8 cellular contexts compared by ENCODE assay signal in the genomic region with DNA sequence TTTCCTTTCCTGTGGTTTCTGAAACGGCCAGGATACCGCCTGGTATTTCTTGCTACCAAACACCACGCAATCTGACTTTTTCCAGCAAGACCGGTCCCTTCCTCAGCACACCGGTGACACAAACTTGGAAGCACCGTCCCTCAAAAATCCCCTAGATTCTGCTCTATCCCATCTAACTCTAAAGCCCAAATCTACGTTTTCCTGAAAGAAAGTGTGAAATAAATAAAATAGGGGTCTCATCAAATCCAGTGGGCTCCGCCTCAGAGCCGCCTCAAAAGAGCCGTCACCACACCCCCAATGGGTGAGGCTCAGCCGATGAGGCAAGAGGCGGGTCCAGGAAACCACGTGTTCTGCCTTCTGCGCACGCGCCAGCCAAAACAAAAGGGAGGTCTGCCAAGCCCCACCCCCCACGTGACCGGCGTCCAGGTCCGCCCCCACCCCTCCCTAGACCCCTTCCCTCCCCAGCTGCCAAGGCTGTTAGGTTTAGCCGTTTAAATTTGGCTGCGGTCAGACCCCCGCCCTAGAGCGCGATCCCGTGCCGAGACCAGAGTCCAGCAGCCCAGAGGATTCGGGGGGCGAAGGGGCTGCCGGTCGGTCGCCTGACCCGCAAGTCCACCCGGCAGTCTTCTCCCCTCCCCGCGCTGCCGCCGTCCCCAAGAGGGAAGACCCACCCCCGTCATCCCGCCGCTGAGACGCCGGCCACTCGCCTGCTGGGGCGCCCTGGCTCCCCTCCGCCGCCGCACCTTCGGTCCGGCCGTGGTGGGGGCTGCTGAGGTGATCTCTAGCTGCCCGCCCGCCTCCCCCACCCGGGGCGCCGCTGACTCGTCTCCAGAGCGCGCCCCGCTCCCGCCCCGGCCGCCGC. TPM values are rescaled to one million over a fixed set of nuclear protein-coding genes. Genes with fewer than 3 reads are reported as not detected.
DNase-seq lines count a peak whose midpoint lies in the region; ATAC-seq and TF ChIP-seq lines count a peak whose summit lies in the region.

No MANE protein-coding gene starts in this region.

- no peaks in the 10 kb centered on the region for H4K20me1 ChIP-seq in PC-3 (ENCODE audit: low read length)

- H3K4me3 ChIP-seq in Jurkat, Clone E6-1 (ENCODE audit: low read length): peak overlapping the region; percentile 93
- H3K4me3 ChIP-seq in PC-3 (ENCODE audit: low read length): peak overlapping the region; percentile 75
- peak overlapping the region; percentile 85 to 94 for H3K4me3 ChIP-seq in mucosa of rectum (ENCODE audit: low read length in 2 of 2)

- peaks cover 17% of the 10 kb centered on the region for H3K4me1 ChIP-seq in PC-3 (ENCODE audit: insufficient read depth, low read length)
- H3K4me1 ChIP-seq in mucosa of rectum (ENCODE audit: control insufficient read depth in 2 of 2, insufficient read depth in 2 of 2, low read length in 2 of 2): peaks cover 5 to 7% of the 10 kb centered on the region in 2 donors

- H3K4me2 ChIP-seq in PC-3 (ENCODE audit: low read length): peak overlapping the region; percentile 86

- peaks cover 22% of the 10 kb centered on the region for H3K4me1 Mint-ChIP-seq in activated T-cell treated with anti-CD3 and anti-CD28 coated beads, Interleukin-2, amount 50 U/mL, for 4 hours (ENCODE audit: low read depth)

- H3F3A ChIP-seq in PC-3 (ENCODE audit: low read length, unreplicated experiment): peaks cover 6% of the 10 kb centered on the region

- ATAC-seq in GM21717 (IDR thresholded peaks at IDR 0.05; ENCODE audit: unreplicated experiment) (peak; percentile 71), PC-3 (peak; percentile 69)
- ATAC-seq in activated T-cell treated with anti-CD3 and anti-CD28 coated beads, Interleukin-2, amount 50 U/mL, for 4 hours: peak; percentile 80 to 83

- H3K9ac ChIP-seq in PC-3 (ENCODE audit: low read length) (peak overlapping the region; percentile 66), mucosa of rectum (ENCODE audit: low read depth in 1 of 2, low read length in 2 of 2) (peak overlapping the region; percentile 98)

- H3K79me2 ChIP-seq in PC-3 (ENCODE audit: low read length): peaks cover 14% of the 10 kb centered on the region; the same call in 1 of the 2 replicates

- TF ChIP-seq CTCF in PC-3 (conservative IDR thresholded peaks at IDR 0.05; ENCODE audit: low read depth, low read length): no peak

- H3K36me3 ChIP-seq in PC-3 (ENCODE audit: low read depth, low read length): no peaks in the 10 kb centered on the region
- H3K36me3 ChIP-seq in mucosa of rectum (ENCODE audit: control insufficient read depth in 2 of 2, insufficient read depth in 2 of 2, low read length in 2 of 2): no peaks in the 10 kb centered on the region

- DNase-seq in DMS53 (lab: John Stamatoyannopoulos, UW) (peak; percentile 98), PC-3 (peak; percentile 92), erythroblast (lab: John Stamatoyannopoulos, UW) (peak; percentile 96 to 98)
- peak; percentile 94 for DNase-seq in Jurkat, Clone E6-1 (ENCODE audit: low read depth, low spot score)
- DNase-seq in activated T-cell treated with anti-CD3 and anti-CD28 coated beads, Interleukin-2, amount 50 U/mL, for 4 hours: peak; percentile 97
- DNase-seq in stimulated activated CD8-positive, alpha-beta memory T cell treated with anti-CD3 and anti-CD28 coated beads, Interleukin-4, amount 100 ng/mL, for 4 hours (ENCODE audit: low read depth in 2 of 2, low spot score in 1 of 2): peak; percentile 95

- intact Hi-C loops in PC-3 (cut with micrococcal nuclease): loop anchor here (2.0 to 5.0 kb wide), 3 partner anchors 83 to 306 kb away; partner anchors contain the start of genes LANCL1 and RPE

- H2AFZ ChIP-seq in PC-3 (ENCODE audit: low read length): peak overlapping the region; percentile 96

- no peaks in the 10 kb centered on the region for H3K9me2 ChIP-seq in PC-3 (replicated peaks; ENCODE audit: low read length)

- POLR2A ChIA-PET in PC-3 (lab: Charles Lee; ENCODE audit: unreplicated experiment): no interaction called here

- peak overlapping the region; percentile 96 for H3K4me3 Mint-ChIP-seq in activated T-cell treated with anti-CD3 and anti-CD28 coated beads, Interleukin-2, amount 50 U/mL, for 4 hours

- no peaks in the 10 kb centered on the region for H3K9me3 Mint-ChIP-seq in activated T-cell treated with anti-CD3 and anti-CD28 coated beads, Interleukin-2, amount 50 U/mL, for 4 hours

- TF ChIP-seq POLR2A in erythroblast (IDR thresholded peaks at IDR 0.05; ENCODE audit: low read length): peak; percentile 82

- H3K36me3 Mint-ChIP-seq in activated T-cell treated with anti-CD3 and anti-CD28 coated beads, Interleukin-2, amount 50 U/mL, for 4 hours (ENCODE audit: insufficient read depth): no peaks in the 10 kb centered on the region

- peak overlapping the region; percentile 60 for H3K27ac ChIP-seq in PC-3 (ENCODE audit: low read length)
- peak overlapping the region; percentile 99 to 100 for H3K27ac ChIP-seq in mucosa of rectum (ENCODE audit: low read depth in 2 of 2, low read length in 2 of 2)

- CTCF ChIA-PET in PC-3 (lab: Charles Lee): interaction anchor here (0.6 kb wide), 1 partner anchor 802 kb away, joined by 5 read pairs; no protein-coding TSS in a partner anchor

- peaks cover 7% of the 10 kb centered on the region for H3K27me3 Mint-ChIP-seq in activated T-cell treated with anti-CD3 and anti-CD28 coated beads, Interleukin-2, amount 50 U/mL, for 4 hours (ENCODE audit: low read depth)

- H3K27me3 ChIP-seq in PC-3 (ENCODE audit: low read length): no peaks in the 10 kb centered on the region
- H3K27me3 ChIP-seq in mucosa of rectum (ENCODE audit: control insufficient read depth in 2 of 2, insufficient read depth in 2 of 2, low read length in 2 of 2): no peaks in the 10 kb centered on the region

- H3K9me3 ChIP-seq in PC-3 (ENCODE audit: low read length): no peaks in the 10 kb centered on the region
- H3K9me3 ChIP-seq in mucosa of rectum (ENCODE audit: control insufficient read depth in 2 of 2, low read length in 2 of 2): no peaks in the 10 kb centered on the region

- no TSS peak for BruUV-seq in PC-3 (replicated peaks; lab: Mats Ljungman, UMichigan)

RNA-seq across cellular contexts. Expression of gene KANSL1L, which starts 0.5 kb away (rescaled TPM):
- 4.3 TPM for polyA plus RNA-seq in Jurkat, Clone E6-1 (2012; ENCODE audit: insufficient read depth, insufficient read length)
- 2.2 and 2.3 TPM in 2 replicates for total RNA-seq in PC-3 (2014; rRNA removed)
- total RNA-seq in activated T-cell treated with anti-CD3 and anti-CD28 coated beads, Interleukin-2, amount 50 U/mL, for 4 hours: 1 to 10 TPM; 1.5 to 2.7 (median 2.3) TPM

RNA-seq across cellular contexts. Expression of gene ACADL, which starts 54.6 kb away (rescaled TPM):
- polyA plus RNA-seq in Jurkat, Clone E6-1 (2012; ENCODE audit: insufficient read depth, insufficient read length): not detected
- 0.07 TPM in 1 of 2 replicates, not detected in the other for total RNA-seq in PC-3 (2014; rRNA removed)
- not detected for total RNA-seq in activated T-cell treated with anti-CD3 and anti-CD28 coated beads, Interleukin-2, amount 50 U/mL, for 4 hours

Comparison
In these comparisons a context has a peak if more than half of its experiments do, and no peak if none do; other contexts are left out.
1. Peak in every context shown above with its lines: DNase-seq, ATAC-seq, H3K4me3 ChIP-seq and H3K27ac ChIP-seq.